ENCODE assay signal across 8 cellular contexts in genomic region chr12:95204141-95204866, GRCh38. TPM values are rescaled to one million over a fixed set of nuclear protein-coding genes. Genes with fewer than 3 reads are reported as not detected.
DNase-seq lines count a peak whose midpoint lies in the region; ATAC-seq and TF ChIP-seq lines count a peak whose summit lies in the region.

No MANE protein-coding gene starts in this region.

- H3F3A ChIP-seq in neural progenitor cell (ENCODE audit: low read depth), result peaks cover 26% of the 10 kb centered on the region
- H3F3A ChIP-seq in MM.1S (ENCODE audit: insufficient read depth, low read length), result no peaks in the 10 kb centered on the region

- no peaks in the 10 kb centered on the region for H3K9me3 ChIP-seq in neural progenitor cell (ENCODE audit: low read depth)
- no peaks in the 10 kb centered on the region for H3K9me3 ChIP-seq in MM.1S (replicated peaks; ENCODE audit: insufficient read depth, low read length)

- no peaks in the 10 kb centered on the region for H3K27me3 Mint-ChIP-seq in neural progenitor cell (ENCODE audit: insufficient read depth, low read depth)

- no peaks in the 10 kb centered on the region for H3K9me2 ChIP-seq in MM.1S (replicated peaks; ENCODE audit: insufficient read depth, low read length)

- TF ChIP-seq CTCF in neural progenitor cell (IDR thresholded peaks at IDR 0.05), result no peak
- TF ChIP-seq CTCF in MM.1S (IDR thresholded peaks at IDR 0.05; ENCODE audit: low read length), result no peak

- no peak overlapping the region for H3K9ac ChIP-seq in neural progenitor cell
- H3K9ac ChIP-seq in MM.1S (ENCODE audit: low read length), result no peak overlapping the region

- H3K4me1 ChIP-seq in neural progenitor cell (peaks cover 33% of the 10 kb centered on the region), MM.1S (ENCODE audit: low read length) (0 out of 2 replicates have a peak, but pooled peaks cover 3% of the 10 kb centered on the region)

- H3K27ac ChIP-seq in neural progenitor cell, result peak overlapping the region; percentile 71
- H3K27ac ChIP-seq in MM.1S (ENCODE audit: low read length), result no peak overlapping the region

- peak overlapping the region; percentile 33 for H3K4me2 ChIP-seq in neural progenitor cell
- no peak overlapping the region for H3K4me2 ChIP-seq in MM.1S (ENCODE audit: low read depth, low read length)

- H3K4me1 Mint-ChIP-seq in neural progenitor cell, result peaks cover 33% of the 10 kb centered on the region

- no peaks in the 10 kb centered on the region for H3K27me3 ChIP-seq in neural progenitor cell
- H3K27me3 ChIP-seq in MM.1S (replicated peaks; ENCODE audit: insufficient read depth, low read length), result no peaks in the 10 kb centered on the region

- H3K27ac Mint-ChIP-seq in neural progenitor cell, result peak overlapping the region; percentile 88

- H4K20me1 ChIP-seq in neural progenitor cell (ENCODE audit: low read depth), result peaks cover 14% of the 10 kb centered on the region
- no peaks in the 10 kb centered on the region for H4K20me1 ChIP-seq in MM.1S (ENCODE audit: insufficient read depth, low read length)

- no peak overlapping the region for H3K4me3 Mint-ChIP-seq in neural progenitor cell

- H3K4me3 ChIP-seq in neural progenitor cell, result no peak overlapping the region
- no peak overlapping the region for H3K4me3 ChIP-seq in MM.1S (ENCODE audit: low read length)

- H3K79me2 ChIP-seq in neural progenitor cell (ENCODE audit: low read depth), result peaks cover 94% of the 10 kb centered on the region
- no peaks in the 10 kb centered on the region for H3K79me2 ChIP-seq in MM.1S (ENCODE audit: low read length)

- ATAC-seq in GM18870 (IDR thresholded peaks at IDR 0.05; ENCODE audit: unreplicated experiment), result no peak
- no peak for ATAC-seq in HG03039 (IDR thresholded peaks at IDR 0.05; ENCODE audit: unreplicated experiment)

- H3K36me3 ChIP-seq in neural progenitor cell (no peaks in the 10 kb centered on the region), MM.1S (replicated peaks; ENCODE audit: insufficient read depth, low read length) (no peaks in the 10 kb centered on the region)

- peak; percentile 87 for DNase-seq in EH (ENCODE audit: low read depth)
- DNase-seq in NCI-H460 (ENCODE audit: extremely low read depth, low read depth), result peak; percentile 56
- peak; percentile 59 to 71 for DNase-seq in erythroblast (lab: John Stamatoyannopoulos, UW)
- peak; percentile 40 for DNase-seq in neural progenitor cell (ENCODE audit: low spot score)
- DNase-seq in MM.1S, result no peak
- DNase-seq in NCI-H187 (lab: John Stamatoyannopoulos, UW), result no peak

- peaks cover 21% of the 10 kb centered on the region for H3K36me3 Mint-ChIP-seq in neural progenitor cell

- no peak overlapping the region for H2AFZ ChIP-seq in neural progenitor cell (replicated peaks)
- H2AFZ ChIP-seq in MM.1S (ENCODE audit: low read length), result no peak overlapping the region

- TF ChIP-seq POLR2A in erythroblast (IDR thresholded peaks at IDR 0.05; ENCODE audit: low read length), result no peak

- no peaks in the 10 kb centered on the region for H3K9me3 Mint-ChIP-seq in neural progenitor cell

RNA-seq across cellular contexts. Expression of gene FGD6, which starts 13.0 kb away (rescaled TPM):
- 1.7 and 2.2 TPM in 2 replicates for total RNA-seq in NCI-H460 (2014; rRNA removed; shearing (Covaris generic))
- polyA plus RNA-seq in NCI-H460 (2014; cell fraction: nucleus; rRNA removed), result 1.5 and 2.8 TPM in 2 replicates
- total RNA-seq in neural progenitor cell (ENCODE audit: low replicate concordance), result 25.4 and 32.0 TPM in 2 replicates

RNA-seq across cellular contexts. Expression of gene VEZT, which starts 13.3 kb away (rescaled TPM):
- total RNA-seq in NCI-H460 (2014; rRNA removed; shearing (Covaris generic)), result 78.4 and 78.5 TPM in 2 replicates
- polyA plus RNA-seq in NCI-H460 (2014; cell fraction: nucleus; rRNA removed), result 68.0 and 116 TPM in 2 replicates
- total RNA-seq in neural progenitor cell (ENCODE audit: low replicate concordance), result 89.8 and 126 TPM in 2 replicates

Comparison
In these comparisons a context has a peak if more than half of its experiments do, and no peak if none do; other contexts are left out.
1. DNase-seq: peak in EH (single experiment), NCI-H460 (single experiment), erythroblast (2 of 2) and neural progenitor cell (single experiment); none in MM.1S (single experiment) and NCI-H187 (0 of 2).